Comparison of ENCODE assay signal across 18 cellular contexts in genomic region chr5:113142186-113142585, GRCh38.
DNase-seq lines count a peak whose midpoint lies in the region; ATAC-seq and TF ChIP-seq lines count a peak whose summit lies in the region.
"Had no signal": no experiment of that assay in that cellular context is flagged by ENCODE, and none has a peak within 500 bp of the region (broad histone marks: within the 10 kb centered on the region; RNA-seq: fewer than 3 reads in every experiment).

No MANE protein-coding gene starts in this region.

- no peak overlapping the region for H3K9ac ChIP-seq in parathyroid adenoma

- ATAC-seq in RWPE2 (ENCODE audit: low read depth), result no peak
- ATAC-seq in GM18873 (IDR thresholded peaks at IDR 0.05; ENCODE audit: low FRiP score, unreplicated experiment), result no peak
- ATAC-seq: GM12878 had no signal

- H3K27me3 Mint-ChIP-seq in glutamatergic neuron (ENCODE audit: unreplicated experiment), result peaks cover 6% of the 10 kb centered on the region
- H3K27me3 Mint-ChIP-seq: CD4-positive, alpha-beta T cell had no signal

- H3K27ac ChIP-seq in RWPE2 (ENCODE audit: poor library complexity, severe bottlenecking) (peak overlapping the region; percentile 39), parathyroid adenoma (peak overlapping the region; percentile 81)

- H3K27ac Mint-ChIP-seq in glutamatergic neuron (ENCODE audit: unreplicated experiment), result peak overlapping the region; percentile 4
- H3K27ac Mint-ChIP-seq: CD4-positive, alpha-beta T cell had no signal

- H3K4me1 ChIP-seq in RWPE2 (ENCODE audit: insufficient read depth, poor library complexity, severe bottlenecking) (peaks cover 30% of the 10 kb centered on the region), parathyroid adenoma (peaks cover 57% of the 10 kb centered on the region)

- no peak overlapping the region for H3K4me3 ChIP-seq in RWPE2 (ENCODE audit: severe bottlenecking)
- H3K4me3 ChIP-seq in parathyroid adenoma (ENCODE audit: low read depth, low read length), result no peak overlapping the region
- H3K4me3 ChIP-seq: GM12878 had no signal

- H3K4me2 ChIP-seq in parathyroid adenoma (ENCODE audit: low read length), result no peak overlapping the region

- TF ChIP-seq CTCF in RWPE2 (IDR thresholded peaks at IDR 0.05; ENCODE audit: poor library complexity, severe bottlenecking) (no peak), glutamatergic neuron (IDR thresholded peaks at IDR 0.05; ENCODE audit: partially characterized antibody, unreplicated experiment) (no peak), parathyroid adenoma (IDR thresholded peaks at IDR 0.05) (no peak)

- peaks cover 6% of the 10 kb centered on the region for H3K9me3 Mint-ChIP-seq in glutamatergic neuron (ENCODE audit: unreplicated experiment)
- H3K9me3 Mint-ChIP-seq: CD4-positive, alpha-beta T cell had no signal

- DNase-seq in D341Med (ENCODE audit: low spot score) (peak; percentile 49), RWPE2 (ENCODE audit: low spot score) (no peak), glutamatergic neuron (no peak), RKO (ENCODE audit: low spot score) (no peak), SIG-M5 treated with dmso at 0.1 percent for 504 hours (lab: John Stamatoyannopoulos, UW; ENCODE audit: unreplicated experiment) (no peak)
- DNase-seq: BE2C; CD4-positive, alpha-beta T cell; DMS53; EL; NCI-H187 treated with DMSO at 0.1 percent for 48 hours; NCI-H2227 treated with DMSO at 0.1 percent for 48 hours; NCI-H510A treated with DMSO at 0.1 percent for 48 hours; NCI-H774; RPMI8226; SIG-M5 had no signal

- peaks cover 5% of the 10 kb centered on the region for H3K36me3 Mint-ChIP-seq in glutamatergic neuron (ENCODE audit: unreplicated experiment)

- H3K79me2 ChIP-seq in parathyroid adenoma, result peaks cover 52% of the 10 kb centered on the region

- H3K27me3 ChIP-seq in RWPE2 (ENCODE audit: insufficient read depth, poor library complexity, severe bottlenecking), result no peaks in the 10 kb centered on the region
- H3K27me3 ChIP-seq in parathyroid adenoma (ENCODE audit: control insufficient read depth, insufficient read depth, low read length), result no peaks in the 10 kb centered on the region
- H3K27me3 ChIP-seq: BE2C had no signal

- peak overlapping the region; percentile 17 for H3K4me3 Mint-ChIP-seq in glutamatergic neuron (ENCODE audit: unreplicated experiment)
- H3K4me3 Mint-ChIP-seq: CD4-positive, alpha-beta T cell had no signal

- H2AFZ ChIP-seq in parathyroid adenoma, result no peak overlapping the region

- H3K36me3 ChIP-seq in RWPE2 (ENCODE audit: low read depth) (peaks cover 3% of the 10 kb centered on the region; the same call in 1 of the 2 replicates), parathyroid adenoma (ENCODE audit: control insufficient read depth, insufficient read depth, low read length) (no peaks in the 10 kb centered on the region)

- no peaks in the 10 kb centered on the region for H3K9me3 ChIP-seq in RWPE2 (ENCODE audit: severe bottlenecking)
- H3K9me3 ChIP-seq in parathyroid adenoma (ENCODE audit: control insufficient read depth, low read length), result no peaks in the 10 kb centered on the region
- H3K9me3 ChIP-seq: BE2C had no signal

- H3K4me1 Mint-ChIP-seq in glutamatergic neuron (ENCODE audit: low read depth, unreplicated experiment), result peaks cover 38% of the 10 kb centered on the region
